1 cellular context compared by ENCODE assay signal in the genomic region with DNA sequence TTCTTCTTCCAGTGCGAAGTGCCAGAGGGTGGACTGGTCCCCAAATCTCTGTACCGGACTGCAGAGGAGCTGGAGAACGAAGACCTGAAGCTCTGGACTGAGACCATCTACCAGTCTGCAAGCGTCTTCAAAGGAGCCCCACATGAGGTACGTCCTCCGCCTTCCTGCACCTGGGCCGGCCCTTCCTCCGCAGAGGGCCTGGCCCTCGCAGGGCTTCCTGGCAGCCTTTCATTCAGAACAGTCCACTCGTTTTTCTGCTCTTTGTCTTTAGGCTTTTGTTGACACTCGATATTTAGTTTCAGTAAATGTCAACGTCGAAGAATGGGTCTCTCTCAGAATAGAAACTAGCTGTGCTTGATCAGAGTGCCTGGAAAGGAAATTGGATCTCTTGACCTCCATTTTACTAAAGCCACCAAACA.
A peak's percentile ranks its signal among the peaks of the same experiment; 100 is the strongest.
TF ChIP-seq lines count a peak whose summit lies in the region.

No MANE protein-coding gene starts in this region.

TF ChIP-seq in HepG2, 621 proteins besides CTCF, POLR2A, EP300 and RAD21 (continued from another document and continues in another):
- TF ChIP-seq, protein P1, sequence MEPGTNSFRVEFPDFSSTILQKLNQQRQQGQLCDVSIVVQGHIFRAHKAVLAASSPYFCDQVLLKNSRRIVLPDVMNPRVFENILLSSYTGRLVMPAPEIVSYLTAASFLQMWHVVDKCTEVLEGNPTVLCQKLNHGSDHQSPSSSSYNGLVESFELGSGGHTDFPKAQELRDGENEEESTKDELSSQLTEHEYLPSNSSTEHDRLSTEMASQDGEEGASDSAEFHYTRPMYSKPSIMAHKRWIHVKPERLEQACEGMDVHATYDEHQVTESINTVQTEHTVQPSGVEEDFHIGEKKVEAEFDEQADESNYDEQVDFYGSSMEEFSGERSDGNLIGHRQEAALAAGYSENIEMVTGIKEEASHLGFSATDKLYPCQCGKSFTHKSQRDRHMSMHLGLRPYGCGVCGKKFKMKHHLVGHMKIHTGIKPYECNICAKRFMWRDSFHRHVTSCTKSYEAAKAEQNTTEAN (CRISPR knock-in tag; conservative IDR thresholded peaks at IDR 0.05) = peak; percentile 65; the same call in 1 of the 2 replicates
- TF ChIP-seq ZNF205 (CRISPR knock-in tag; IDR thresholded peaks at IDR 0.05) (peak; percentile 81), ATF7-NPFF (CRISPR knock-in tag; IDR thresholded peaks at IDR 0.05; ENCODE audit: low read depth) (0 out of 2 replicates have a peak, but pooled peaks have one; percentile 55), SOX6 (IDR thresholded peaks at IDR 0.05) (no peak), SOX6 (CRISPR knock-in tag; IDR thresholded peaks at IDR 0.05) (peak; percentile 78), PITX1 (CRISPR knock-in tag; IDR thresholded peaks at IDR 0.05) (peak; percentile 41; the same call in 1 of the 2 replicates), PRPF4 (IDR thresholded peaks at IDR 0.05; ENCODE audit: low read depth, low read length, poor library complexity, severe bottlenecking) (peak; percentile 24), ELF1 (CRISPR knock-in tag; IDR thresholded peaks at IDR 0.05) (0 out of 2 replicates have a peak, but pooled peaks have one; percentile 8), KDM5B (CRISPR knock-in tag; IDR thresholded peaks at IDR 0.05; ENCODE audit: borderline replicate concordance) (0 out of 2 replicates have a peak, but pooled peaks have one; percentile 42), ZGPAT (CRISPR knock-in tag; IDR thresholded peaks at IDR 0.05) (no peak), ZFY (CRISPR knock-in tag; IDR thresholded peaks at IDR 0.05) (peak; percentile 31; the same call in 1 of the 2 replicates), FLYWCH1 (CRISPR knock-in tag; IDR thresholded peaks at IDR 0.05) (no peak), NFRKB (IDR thresholded peaks at IDR 0.05) (no peak), SIX1 (CRISPR knock-in tag; IDR thresholded peaks at IDR 0.05; ENCODE audit: borderline replicate concordance) (peak; percentile 84; the same call in 1 of the 2 replicates), ZNF577 (CRISPR knock-in tag; IDR thresholded peaks at IDR 0.05; ENCODE audit: borderline replicate concordance, low read depth) (no peak), ZBTB8A (CRISPR knock-in tag; IDR thresholded peaks at IDR 0.05; ENCODE audit: borderline replicate concordance, low read depth) (no peak), ZNF331 (CRISPR knock-in tag; IDR thresholded peaks at IDR 0.05) (peak; percentile 48; the same call in 1 of the 2 replicates), ZNF503 (CRISPR knock-in tag; IDR thresholded peaks at IDR 0.05) (0 out of 2 replicates have a peak, but pooled peaks have one; percentile 26), HNRNPLL (IDR thresholded peaks at IDR 0.05; ENCODE audit: low read depth, low read length, poor library complexity, severe bottlenecking) (peak; percentile 23), PAXIP1 (CRISPR knock-in tag; conservative IDR thresholded peaks at IDR 0.05) (peak; percentile 26; the same call in 1 of the 2 replicates), REPIN1 (CRISPR knock-in tag; IDR thresholded peaks at IDR 0.05; ENCODE audit: borderline replicate concordance, low read depth) (peak; percentile 38; the same call in 1 of the 2 replicates), BCL6 (CRISPR knock-in tag; IDR thresholded peaks at IDR 0.05) (peak; percentile 80), CC2D1A (CRISPR knock-in tag; IDR thresholded peaks at IDR 0.05) (no peak), ZNF547 (CRISPR knock-in tag; IDR thresholded peaks at IDR 0.05) (peak; percentile 50; the same call in 1 of the 2 replicates), ZNF574 (CRISPR knock-in tag; IDR thresholded peaks at IDR 0.05) (peak; percentile 51; the same call in 1 of the 2 replicates), ARNT (IDR thresholded peaks at IDR 0.05) (no peak), KMT2A (CRISPR knock-in tag; IDR thresholded peaks at IDR 0.05) (no peak), BCLAF1 (IDR thresholded peaks at IDR 0.05) (no peak)
- TF ChIP-seq, protein P2, sequence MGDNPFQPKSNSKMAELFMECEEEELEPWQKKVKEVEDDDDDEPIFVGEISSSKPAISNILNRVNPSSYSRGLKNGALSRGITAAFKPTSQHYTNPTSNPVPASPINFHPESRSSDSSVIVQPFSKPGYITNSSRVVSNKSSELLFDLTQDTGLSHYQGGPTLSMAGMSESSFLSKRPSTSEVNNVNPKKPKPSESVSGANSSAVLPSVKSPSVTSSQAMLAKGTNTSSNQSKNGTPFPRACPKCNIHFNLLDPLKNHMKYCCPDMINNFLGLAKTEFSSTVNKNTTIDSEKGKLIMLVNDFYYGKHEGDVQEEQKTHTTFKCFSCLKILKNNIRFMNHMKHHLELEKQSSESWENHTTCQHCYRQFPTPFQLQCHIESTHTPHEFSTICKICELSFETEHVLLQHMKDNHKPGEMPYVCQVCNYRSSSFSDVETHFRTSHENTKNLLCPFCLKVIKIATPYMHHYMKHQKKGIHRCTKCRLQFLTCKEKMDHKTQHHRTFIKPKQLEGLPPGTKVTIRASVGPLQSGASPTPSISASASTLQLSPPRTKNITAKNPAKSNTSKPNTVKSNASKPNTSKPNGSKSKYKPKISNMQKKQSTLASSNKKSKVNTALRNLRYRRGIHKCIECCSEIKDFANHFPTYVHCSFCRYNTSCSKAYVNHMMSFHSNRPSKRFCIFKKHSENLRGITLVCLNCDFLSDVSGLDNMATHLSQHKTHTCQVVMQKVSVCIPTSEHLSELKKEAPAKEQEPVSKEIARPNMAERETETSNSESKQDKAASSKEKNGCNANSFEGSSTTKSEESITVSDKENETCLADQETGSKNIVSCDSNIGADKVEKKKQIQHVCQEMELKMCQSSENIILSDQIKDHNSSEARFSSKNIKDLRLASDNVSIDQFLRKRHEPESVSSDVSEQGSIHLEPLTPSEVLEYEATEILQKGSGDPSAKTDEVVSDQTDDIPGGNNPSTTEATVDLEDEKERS (CRISPR knock-in tag; IDR thresholded peaks at IDR 0.05) = no peak
- TF ChIP-seq, protein P3, sequence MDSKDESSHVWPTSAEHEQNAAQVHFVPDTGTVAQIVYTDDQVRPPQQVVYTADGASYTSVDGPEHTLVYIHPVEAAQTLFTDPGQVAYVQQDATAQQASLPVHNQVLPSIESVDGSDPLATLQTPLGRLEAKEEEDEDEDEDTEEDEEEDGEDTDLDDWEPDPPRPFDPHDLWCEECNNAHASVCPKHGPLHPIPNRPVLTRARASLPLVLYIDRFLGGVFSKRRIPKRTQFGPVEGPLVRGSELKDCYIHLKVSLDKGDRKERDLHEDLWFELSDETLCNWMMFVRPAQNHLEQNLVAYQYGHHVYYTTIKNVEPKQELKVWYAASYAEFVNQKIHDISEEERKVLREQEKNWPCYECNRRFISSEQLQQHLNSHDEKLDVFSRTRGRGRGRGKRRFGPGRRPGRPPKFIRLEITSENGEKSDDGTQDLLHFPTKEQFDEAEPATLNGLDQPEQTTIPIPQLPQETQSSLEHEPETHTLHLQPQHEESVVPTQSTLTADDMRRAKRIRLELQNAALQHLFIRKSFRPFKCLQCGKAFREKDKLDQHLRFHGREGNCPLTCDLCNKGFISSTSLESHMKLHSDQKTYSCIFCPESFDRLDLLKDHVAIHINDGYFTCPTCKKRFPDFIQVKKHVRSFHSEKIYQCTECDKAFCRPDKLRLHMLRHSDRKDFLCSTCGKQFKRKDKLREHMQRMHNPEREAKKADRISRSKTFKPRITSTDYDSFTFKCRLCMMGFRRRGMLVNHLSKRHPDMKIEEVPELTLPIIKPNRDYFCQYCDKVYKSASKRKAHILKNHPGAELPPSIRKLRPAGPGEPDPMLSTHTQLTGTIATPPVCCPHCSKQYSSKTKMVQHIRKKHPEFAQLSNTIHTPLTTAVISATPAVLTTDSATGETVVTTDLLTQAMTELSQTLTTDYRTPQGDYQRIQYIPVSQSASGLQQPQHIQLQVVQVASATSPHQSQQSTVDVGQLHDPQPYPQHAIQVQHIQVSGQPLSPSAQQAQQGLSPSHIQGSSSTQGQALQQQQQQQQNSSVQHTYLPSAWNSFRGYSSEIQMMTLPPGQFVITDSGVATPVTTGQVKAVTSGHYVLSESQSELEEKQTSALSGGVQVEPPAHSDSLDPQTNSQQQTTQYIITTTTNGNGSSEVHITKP (CRISPR knock-in tag; IDR thresholded peaks at IDR 0.05; ENCODE audit: low read depth) = 0 out of 2 replicates have a peak, but pooled peaks have one; percentile 39
